Comparison of ENCODE assay signal across 1 cellular context in the genomic region with DNA sequence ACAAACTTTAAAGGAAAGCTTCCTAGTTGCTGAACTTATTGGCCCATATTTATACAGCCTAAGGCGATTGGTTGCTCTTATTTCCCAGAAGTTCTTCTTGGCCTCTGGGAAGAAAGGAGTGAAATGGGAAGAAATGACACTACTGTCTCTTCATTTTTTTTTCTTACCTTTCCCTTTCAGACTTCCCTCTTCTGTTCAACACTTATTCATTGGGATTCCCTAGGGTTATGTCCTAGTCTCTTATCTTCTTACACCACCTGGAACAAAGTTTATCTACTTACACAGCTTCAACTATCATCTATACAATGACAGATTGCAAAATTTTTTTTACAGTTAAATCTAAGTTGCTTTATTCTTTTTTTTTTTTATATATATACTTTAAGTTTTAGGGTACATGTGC.
TF ChIP-seq lines count a peak whose summit lies in the region.

No MANE protein-coding gene starts in this region.

TF ChIP-seq in GM23338, 12 proteins besides CTCF, POLR2A, EP300 and RAD21 (continued from another document):
- TF ChIP-seq, protein P1, sequence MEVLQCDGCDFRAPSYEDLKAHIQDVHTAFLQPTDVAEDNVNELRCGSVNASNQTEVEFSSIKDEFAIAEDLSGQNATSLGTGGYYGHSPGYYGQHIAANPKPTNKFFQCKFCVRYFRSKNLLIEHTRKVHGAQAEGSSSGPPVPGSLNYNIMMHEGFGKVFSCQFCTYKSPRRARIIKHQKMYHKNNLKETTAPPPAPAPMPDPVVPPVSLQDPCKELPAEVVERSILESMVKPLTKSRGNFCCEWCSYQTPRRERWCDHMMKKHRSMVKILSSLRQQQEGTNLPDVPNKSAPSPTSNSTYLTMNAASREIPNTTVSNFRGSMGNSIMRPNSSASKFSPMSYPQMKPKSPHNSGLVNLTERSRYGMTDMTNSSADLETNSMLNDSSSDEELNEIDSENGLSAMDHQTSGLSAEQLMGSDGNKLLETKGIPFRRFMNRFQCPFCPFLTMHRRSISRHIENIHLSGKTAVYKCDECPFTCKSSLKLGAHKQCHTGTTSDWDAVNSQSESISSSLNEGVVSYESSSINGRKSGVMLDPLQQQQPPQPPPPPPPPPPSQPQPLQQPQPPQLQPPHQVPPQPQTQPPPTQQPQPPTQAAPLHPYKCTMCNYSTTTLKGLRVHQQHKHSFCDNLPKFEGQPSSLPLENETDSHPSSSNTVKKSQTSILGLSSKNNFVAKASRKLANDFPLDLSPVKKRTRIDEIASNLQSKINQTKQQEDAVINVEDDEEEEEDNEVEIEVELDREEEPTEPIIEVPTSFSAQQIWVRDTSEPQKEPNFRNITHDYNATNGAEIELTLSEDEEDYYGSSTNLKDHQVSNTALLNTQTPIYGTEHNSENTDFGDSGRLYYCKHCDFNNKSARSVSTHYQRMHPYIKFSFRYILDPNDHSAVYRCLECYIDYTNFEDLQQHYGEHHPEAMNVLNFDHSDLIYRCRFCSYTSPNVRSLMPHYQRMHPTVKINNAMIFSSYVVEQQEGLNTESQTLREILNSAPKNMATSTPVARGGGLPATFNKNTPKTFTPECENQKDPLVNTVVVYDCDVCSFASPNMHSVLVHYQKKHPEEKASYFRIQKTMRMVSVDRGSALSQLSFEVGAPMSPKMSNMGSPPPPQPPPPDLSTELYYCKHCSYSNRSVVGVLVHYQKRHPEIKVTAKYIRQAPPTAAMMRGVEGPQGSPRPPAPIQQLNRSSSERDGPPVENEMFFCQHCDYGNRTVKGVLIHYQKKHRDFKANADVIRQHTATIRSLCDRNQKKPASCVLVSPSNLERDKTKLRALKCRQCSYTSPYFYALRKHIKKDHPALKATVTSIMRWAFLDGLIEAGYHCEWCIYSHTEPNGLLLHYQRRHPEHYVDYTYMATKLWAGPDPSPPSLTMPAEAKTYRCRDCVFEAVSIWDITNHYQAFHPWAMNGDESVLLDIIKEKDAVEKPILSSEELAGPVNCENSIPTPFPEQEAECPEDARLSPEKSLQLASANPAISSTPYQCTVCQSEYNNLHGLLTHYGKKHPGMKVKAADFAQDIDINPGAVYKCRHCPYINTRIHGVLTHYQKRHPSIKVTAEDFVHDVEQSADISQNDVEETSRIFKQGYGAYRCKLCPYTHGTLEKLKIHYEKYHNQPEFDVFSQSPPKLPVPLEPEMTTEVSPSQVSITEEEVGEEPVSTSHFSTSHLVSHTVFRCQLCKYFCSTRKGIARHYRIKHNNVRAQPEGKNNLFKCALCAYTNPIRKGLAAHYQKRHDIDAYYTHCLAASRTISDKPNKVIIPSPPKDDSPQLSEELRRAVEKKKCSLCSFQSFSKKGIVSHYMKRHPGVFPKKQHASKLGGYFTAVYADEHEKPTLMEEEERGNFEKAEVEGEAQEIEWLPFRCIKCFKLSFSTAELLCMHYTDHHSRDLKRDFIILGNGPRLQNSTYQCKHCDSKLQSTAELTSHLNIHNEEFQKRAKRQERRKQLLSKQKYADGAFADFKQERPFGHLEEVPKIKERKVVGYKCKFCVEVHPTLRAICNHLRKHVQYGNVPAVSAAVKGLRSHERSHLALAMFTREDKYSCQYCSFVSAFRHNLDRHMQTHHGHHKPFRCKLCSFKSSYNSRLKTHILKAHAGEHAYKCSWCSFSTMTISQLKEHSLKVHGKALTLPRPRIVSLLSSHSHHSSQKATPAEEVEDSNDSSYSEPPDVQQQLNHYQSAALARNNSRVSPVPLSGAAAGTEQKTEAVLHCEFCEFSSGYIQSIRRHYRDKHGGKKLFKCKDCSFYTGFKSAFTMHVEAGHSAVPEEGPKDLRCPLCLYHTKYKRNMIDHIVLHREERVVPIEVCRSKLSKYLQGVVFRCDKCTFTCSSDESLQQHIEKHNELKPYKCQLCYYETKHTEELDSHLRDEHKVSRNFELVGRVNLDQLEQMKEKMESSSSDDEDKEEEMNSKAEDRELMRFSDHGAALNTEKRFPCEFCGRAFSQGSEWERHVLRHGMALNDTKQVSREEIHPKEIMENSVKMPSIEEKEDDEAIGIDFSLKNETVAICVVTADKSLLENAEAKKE (CRISPR knock-in tag; IDR thresholded peaks at IDR 0.05), result no peak
